In the genomic region with DNA sequence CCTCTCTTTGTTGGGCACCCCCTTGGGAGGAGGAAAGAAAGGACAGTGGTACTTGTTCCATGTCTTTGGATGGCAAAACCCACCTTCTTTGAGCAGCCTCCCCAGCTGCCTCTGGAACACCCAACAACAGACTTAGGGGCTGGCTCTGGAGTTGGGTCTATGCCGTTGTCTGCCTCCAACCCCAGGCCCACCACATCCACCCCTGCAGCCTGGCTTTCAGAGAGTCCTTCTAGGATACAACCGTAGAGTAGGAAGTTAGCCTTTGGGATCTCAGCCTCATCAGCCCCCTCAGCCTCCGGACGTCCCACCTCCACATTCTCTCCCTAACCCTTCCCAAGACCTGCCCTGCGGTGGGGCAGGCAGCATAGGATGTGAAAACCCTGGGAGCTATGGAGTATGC, we compare ENCODE assay signal across 22 cellular contexts. TPM values are rescaled to one million over a fixed set of nuclear protein-coding genes. Genes with fewer than 3 reads are reported as not detected.
A peak's percentile ranks its signal among the peaks of the same experiment; 100 is the strongest.
DNase-seq lines count a peak whose midpoint lies in the region; ATAC-seq and TF ChIP-seq lines count a peak whose summit lies in the region.
"Had no signal": no experiment of that assay in that cellular context is flagged by ENCODE, and none has a peak within 500 bp of the region (broad histone marks: within the 10 kb centered on the region; RNA-seq: fewer than 3 reads in every experiment).

No MANE protein-coding gene starts in this region.

- dilution Hi-C loops in IMR-90 (cut with HindIII; ENCODE audit: low sequenced_read_pairs, unreplicated experiment) = no loop called here

- H3K4me3 ChIP-seq in HEK293 (ENCODE audit: low read depth, low read length) (no peak overlapping the region), IMR-90 (ENCODE audit: insufficient read depth, low read depth, low read length) (no peak overlapping the region), endodermal cell (ENCODE audit: low read length) (no peak overlapping the region), neuronal stem cell (ENCODE audit: low read length in 2 of 2) (no peak overlapping the region)
- H3K4me3 ChIP-seq: BLaER1 treated with 17β-estradiol and CSF1 and Interleukin-3, amounts not matched to agents 10 nM and 100 nM; PC-9; SJSA1 had no signal

- H3K27me3 ChIP-seq in IMR-90 (ENCODE audit: control insufficient read depth, insufficient read depth, low read length) = no peaks in the 10 kb centered on the region
- no peaks in the 10 kb centered on the region for H3K27me3 ChIP-seq in endodermal cell (ENCODE audit: control insufficient read depth, insufficient read depth, low read length, poor library complexity, severe bottlenecking)
- no peaks in the 10 kb centered on the region for H3K27me3 ChIP-seq in neuronal stem cell (ENCODE audit: control insufficient read depth in 3 of 3, insufficient read depth in 3 of 3, low read depth in 1 of 3, low read length in 3 of 3)
- H3K27me3 ChIP-seq: BLaER1 treated with 17β-estradiol and CSF1 and Interleukin-3, amounts not matched to agents 10 nM and 100 nM; SJSA1 had no signal

- H3K9ac ChIP-seq in IMR-90 (ENCODE audit: low read depth, low read length) (no peak overlapping the region), endodermal cell (ENCODE audit: extremely low read depth, low read length, poor library complexity, severe bottlenecking) (no peak overlapping the region), neuronal stem cell (ENCODE audit: low read depth, low read length, poor library complexity) (no peak overlapping the region)

- no peaks in the 10 kb centered on the region for H3K9me3 Mint-ChIP-seq in endodermal cell
- no peaks in the 10 kb centered on the region for H3K9me3 Mint-ChIP-seq in osteocyte (ENCODE audit: unreplicated experiment)
- H3K9me3 Mint-ChIP-seq: CD4-positive, alpha-beta memory T cell had no signal

- peaks cover 48% of the 10 kb centered on the region for H3K4me1 Mint-ChIP-seq in endodermal cell
- peaks cover 42% of the 10 kb centered on the region for H3K4me1 Mint-ChIP-seq in osteocyte (ENCODE audit: unreplicated experiment)

- H3K79me1 ChIP-seq in IMR-90 (ENCODE audit: low read depth in 1 of 2, low read length in 2 of 2) (peaks cover 6 to 41% of the 10 kb centered on the region in 2 experiments; a peak in 3 of 4 replicates), neuronal stem cell (ENCODE audit: low read depth, low read length) (peaks cover 10% of the 10 kb centered on the region)

- H3K27ac ChIP-seq in HEK293 (ENCODE audit: extremely low read depth, low read depth, low read length) (no peak overlapping the region), IMR-90 (ENCODE audit: insufficient read depth, low read length) (no peak overlapping the region), endodermal cell (ENCODE audit: low read depth, low read length) (no peak overlapping the region), neuronal stem cell (replicated peaks; ENCODE audit: low read length) (no peak overlapping the region), substantia nigra (ENCODE audit: low read depth, low read length, poor library complexity, severe bottlenecking) (no peak overlapping the region)

- in situ Hi-C loops in IMR-90 (cut with MboI; ENCODE audit: low sequenced_read_pairs) = loop anchor here (10.0 kb wide), 1 partner anchor 118 kb away; no protein-coding TSS in a partner anchor

- H3K4me2 ChIP-seq in IMR-90 (ENCODE audit: low read depth, low read length) (no peak overlapping the region), neuronal stem cell (ENCODE audit: insufficient read depth, low read length, poor library complexity, severe bottlenecking) (no peak overlapping the region)

- H3K23ac ChIP-seq in IMR-90 (ENCODE audit: low read depth, low read length) = no peak overlapping the region
- peak overlapping the region; percentile 19 for H3K23ac ChIP-seq in neuronal stem cell (ENCODE audit: low read depth, low read length, poor library complexity)

- no peak overlapping the region for H2BK120ac ChIP-seq in IMR-90 (ENCODE audit: low read depth, low read length)
- no peak overlapping the region for H2BK120ac ChIP-seq in neuronal stem cell (ENCODE audit: low read depth, low read length)

- no peak overlapping the region for H3K4me3 Mint-ChIP-seq in endodermal cell
- no peak overlapping the region for H3K4me3 Mint-ChIP-seq in osteocyte (ENCODE audit: unreplicated experiment)
- H3K4me3 Mint-ChIP-seq: CD4-positive, alpha-beta memory T cell had no signal

- peak overlapping the region; percentile 83; the same call in 1 of the 2 replicates for H3K14ac ChIP-seq in IMR-90 (replicated peaks; ENCODE audit: low read depth, low read length)
- H3K14ac ChIP-seq in neuronal stem cell (ENCODE audit: low read length) = peak overlapping the region; percentile 4

- peak overlapping the region; percentile 87 for H2BK12ac ChIP-seq in neuronal stem cell (ENCODE audit: low read length)

- POLR2A ChIA-PET in HEK293 (lab: Yijun Ruan, JAX) = interaction anchor here (0.7 kb wide), 1 partner anchor 87 kb away, joined by 3 read pairs; no protein-coding TSS in a partner anchor
- POLR2A ChIA-PET in IMR-90 (lab: Charles Lee; ENCODE audit: unreplicated experiment) = no interaction called here

- H2AFZ ChIP-seq in IMR-90 (replicated peaks; ENCODE audit: low read length, poor library complexity) (no peak overlapping the region), neuronal stem cell (ENCODE audit: low read length) (no peak overlapping the region)
- H2AFZ ChIP-seq: PC-9 had no signal

- peaks cover 26% of the 10 kb centered on the region for H3K9me1 ChIP-seq in IMR-90 (ENCODE audit: insufficient read depth, low read length)

- H2AK5ac ChIP-seq in IMR-90 (ENCODE audit: low read depth, low read length) (peak overlapping the region; percentile 94), neuronal stem cell (ENCODE audit: low read depth, low read length) (peak overlapping the region; percentile 61)

- TF ChIP-seq POLR2A in IMR-90 (IDR thresholded peaks at IDR 0.05; ENCODE audit: low read depth, low read length) = no peak

- TF ChIP-seq CTCF in HEK293 (tag by site-specific recombination; IDR thresholded peaks at IDR 0.05) = no peak
- TF ChIP-seq CTCF in IMR-90 (conservative IDR thresholded peaks at IDR 0.05; ENCODE audit: low read depth, low read length) = no peak
- no peak for TF ChIP-seq CTCF in endodermal cell (conservative IDR thresholded peaks at IDR 0.05)
- TF ChIP-seq CTCF in omental fat pad (IDR thresholded peaks at IDR 0.05) = no peak
- no peak for TF ChIP-seq CTCF in osteocyte (IDR thresholded peaks at IDR 0.05)

- H2AK9ac ChIP-seq in IMR-90 (replicated peaks; ENCODE audit: low read depth, low read length, poor library complexity) = peak overlapping the region; percentile 58

- intact Hi-C loops in IMR-90 (cut with micrococcal nuclease) = no loop called here

- H3K18ac ChIP-seq in IMR-90 (ENCODE audit: low read depth, low read length) (no peak overlapping the region), neuronal stem cell (ENCODE audit: low read length) (peak overlapping the region; percentile 52)

- H4K20me1 ChIP-seq in IMR-90 (ENCODE audit: insufficient read depth, low read length) = peaks cover 16% of the 10 kb centered on the region

- H2BK20ac ChIP-seq in IMR-90 (ENCODE audit: low read depth, low read length) = no peak overlapping the region

- no peak for DNase-seq in IMR-90
- DNase-seq in endodermal cell = no peak
- no peak for DNase-seq in neuronal stem cell (ENCODE audit: low spot score)
- no peak for DNase-seq in substantia nigra (lab: John Stamatoyannopoulos, UW)
- DNase-seq in omental fat pad (ENCODE audit: low spot score) = no peak
- DNase-seq in osteocyte (ENCODE audit: extremely low spot score, unreplicated experiment) = no peak
- DNase-seq: ACHN; Caco-2; CD4-positive, alpha-beta memory T cell; DMS 273 treated with DMSO at 0.1 percent for 48 hours; DMS79 treated with DMSO at 0.1 percent for 48 hours; KBM-7; NCI-H1092 treated with DMSO at 0.1 percent for 48 hours; NCI-H1436 treated with DMSO at 0.1 percent for 48 hours; NCI-H1930; NCI-H2227 treated with DMSO at 0.1 percent for 48 hours; NCI-H510A treated with DMSO at 0.1 percent for 48 hours; NCI-H748 treated with DMSO at 0.1 percent for 48 hours; PC-9 had no signal

- H3K27me3 Mint-ChIP-seq in endodermal cell (ENCODE audit: insufficient read depth) (no peaks in the 10 kb centered on the region), osteocyte (ENCODE audit: unreplicated experiment) (no peaks in the 10 kb centered on the region)
- H3K27me3 Mint-ChIP-seq: CD4-positive, alpha-beta memory T cell had no signal

- H4K91ac ChIP-seq in IMR-90 (ENCODE audit: insufficient read depth, low read depth, low read length) = no peak overlapping the region
- no peak overlapping the region for H4K91ac ChIP-seq in neuronal stem cell (ENCODE audit: low read depth, low read length, poor library complexity)

- H2BK15ac ChIP-seq in IMR-90 (ENCODE audit: low read depth, low read length) (no peak overlapping the region), neuronal stem cell (ENCODE audit: low read length) (peak overlapping the region; percentile 33)

- peak overlapping the region; percentile 44; the same call in 1 of the 2 replicates for H3K4ac ChIP-seq in IMR-90 (ENCODE audit: low read depth, low read length)
- H3K4ac ChIP-seq in neuronal stem cell (ENCODE audit: low read length) = no peak overlapping the region

- no peaks in the 10 kb centered on the region for H3K9me3 ChIP-seq in HEK293 (ENCODE audit: control insufficient read depth, insufficient read depth, low read depth, low read length)
- no peaks in the 10 kb centered on the region for H3K9me3 ChIP-seq in IMR-90 (ENCODE audit: control insufficient read depth, insufficient read depth, low read length)
- no peaks in the 10 kb centered on the region for H3K9me3 ChIP-seq in endodermal cell (ENCODE audit: control insufficient read depth, low read length)
- no peaks in the 10 kb centered on the region for H3K9me3 ChIP-seq in neuronal stem cell (replicated peaks in 1 of 2; ENCODE audit: control insufficient read depth in 2 of 2, insufficient read depth in 1 of 2, low read depth in 1 of 2, low read length in 2 of 2)
- H3K9me3 ChIP-seq: BLaER1 treated with 17β-estradiol and CSF1 and Interleukin-3, amounts not matched to agents 10 nM and 100 nM; Caco-2; SJSA1 had no signal

- CTCF ChIA-PET in HEK293 (lab: Yijun Ruan, JAX) = interaction anchor here (0.7 to 7.5 kb wide), 5 partner anchors 18 to 215 kb away, joined by 3 to 40 read pairs (median 5); no protein-coding TSS in a partner anchor
- CTCF ChIA-PET in IMR-90 (lab: Yijun Ruan, JAX) = interaction anchor here (0.8 kb wide), 1 partner anchor 130 kb away, joined by 4 read pairs; no protein-coding TSS in a partner anchor

- ATAC-seq in IMR-90 (ENCODE audit: low read depth) (no peak), omental fat pad (ENCODE audit: low FRiP score) (no peak)

- no TSS peak for BruUV-seq in IMR-90 (replicated peaks; lab: Mats Ljungman, UMichigan)

- peaks cover 16% of the 10 kb centered on the region for H3K4me1 ChIP-seq in HEK293 (ENCODE audit: control insufficient read depth, insufficient read depth, low read length)
- peaks cover 32% of the 10 kb centered on the region for H3K4me1 ChIP-seq in IMR-90 (ENCODE audit: control insufficient read depth, insufficient read depth, low read length)
- peaks cover 4% of the 10 kb centered on the region for H3K4me1 ChIP-seq in endodermal cell (ENCODE audit: control insufficient read depth, insufficient read depth, low read length)
- H3K4me1 ChIP-seq in neuronal stem cell (ENCODE audit: control insufficient read depth in 2 of 2, insufficient read depth in 1 of 2, low read depth in 1 of 2, low read length in 2 of 2) = peaks cover 38 to 58% of the 10 kb centered on the region in 2 donors

- no CpG with 5 or more reads among the region's 5 CpGs for WGBS in IMR-90 (ENCODE audit: extremely low coverage in 2 of 2, insufficient read length in 1 of 2), 2 experiments
- WGBS in endodermal cell (ENCODE audit: insufficient coverage in 1 of 2, insufficient read length in 1 of 2), 2 experiments = 92 to 100% methylated on average over 1 to 5 of the region's 5 CpGs
- WGBS in neuronal stem cell (ENCODE audit: extremely low coverage in 2 of 2, insufficient read length in 2 of 2, insufficient replicate concordance in 1 of 2), 2 donors = no CpG with 5 or more reads among the region's 5 CpGs

- no peak for TF ChIP-seq RAD21 in IMR-90 (IDR thresholded peaks at IDR 0.05; ENCODE audit: low read length)

- peaks cover 38% of the 10 kb centered on the region for H3K36me3 Mint-ChIP-seq in endodermal cell (ENCODE audit: low read depth)
- no peaks in the 10 kb centered on the region for H3K36me3 Mint-ChIP-seq in osteocyte (ENCODE audit: unreplicated experiment)

- H4K5ac ChIP-seq in IMR-90 (ENCODE audit: low read depth, low read length) = no peak overlapping the region

- H3K27ac Mint-ChIP-seq in endodermal cell (peak overlapping the region; percentile 17), osteocyte (ENCODE audit: unreplicated experiment) (no peak overlapping the region)
- H3K27ac Mint-ChIP-seq: CD4-positive, alpha-beta memory T cell had no signal

- H3K56ac ChIP-seq in IMR-90 (ENCODE audit: extremely low read depth, insufficient read depth, low read length) = no peak overlapping the region

- H3K36me3 ChIP-seq in HEK293 (ENCODE audit: control insufficient read depth in 2 of 2, insufficient read depth in 1 of 2, low read length in 2 of 2) = peaks cover 4 to 52% of the 10 kb centered on the region in 2 experiments; a peak in 2 of 3 replicates
- H3K36me3 ChIP-seq in IMR-90 (ENCODE audit: control insufficient read depth, insufficient read depth, low read length) = peaks cover 8% of the 10 kb centered on the region; the same call in 1 of the 2 replicates
- peaks cover 60% of the 10 kb centered on the region for H3K36me3 ChIP-seq in endodermal cell (ENCODE audit: control insufficient read depth, insufficient read depth, low read length)
- H3K36me3 ChIP-seq in neuronal stem cell (replicated peaks in 1 of 2; ENCODE audit: control insufficient read depth in 2 of 2, insufficient read depth in 2 of 2, low read length in 2 of 2) = peaks cover 25 to 87% of the 10 kb centered on the region in 2 donors

- H2BK5ac ChIP-seq in IMR-90 (ENCODE audit: low read depth, low read length, poor library complexity, severe bottlenecking) = no peak overlapping the region
- H2BK5ac ChIP-seq in neuronal stem cell (ENCODE audit: low read length) = no peak overlapping the region

- peak overlapping the region in 1 of 2 experiments; percentile 31; a peak in 1 of 4 replicates for H4K8ac ChIP-seq in IMR-90 (ENCODE audit: low read depth in 2 of 2, low read length in 2 of 2)
- H4K8ac ChIP-seq in neuronal stem cell (ENCODE audit: low read depth, low read length) = no peak overlapping the region

RNA-seq across cellular contexts. Expression of gene FOXP4, which starts 36.4 kb away (rescaled TPM):
- 0.72 and 0.83 TPM in 2 replicates for total RNA-seq in IMR-90 (2012; rRNA removed)
- polyA plus RNA-seq in IMR-90 (2012; rRNA removed) = 9.5 and 10.4 TPM in 2 replicates
- 6.0 and 13.9 TPM in 2 replicates for polyA plus RNA-seq in IMR-90 (2012; cell fraction: cytosol; rRNA removed)
- polyA plus RNA-seq in IMR-90 (2012; cell fraction: nucleus; rRNA removed; ENCODE audit: low replicate concordance) = 9.7 and 21.6 TPM in 2 replicates
- 10 to 100 TPM; 44.4 to 47.7 TPM for total RNA-seq in endodermal cell
- polyA plus RNA-seq in endodermal cell (2013, experiment 1 of 2) = 54.1 TPM
- polyA plus RNA-seq in endodermal cell (2013, experiment 2 of 2) = 47.0 TPM
- 43.1 TPM for polyA plus RNA-seq in neuronal stem cell (2013, experiment 1 of 2)
- polyA plus RNA-seq in neuronal stem cell (2013, experiment 2 of 2) = 44.6 TPM
- 1 to 10 TPM; 3.6 to 9.0 (median 5.5) TPM for total RNA-seq in omental fat pad
- total RNA-seq in osteocyte = 24.7 and 26.9 TPM in 2 replicates

RNA-seq across cellular contexts. Expression of gene MDFI, which starts 55.7 kb away (rescaled TPM):
- total RNA-seq in IMR-90 (2012; rRNA removed) = 0.18 and 0.28 TPM in 2 replicates
- 0.29 and 0.36 TPM in 2 replicates for polyA plus RNA-seq in IMR-90 (2012; rRNA removed)
- polyA plus RNA-seq in IMR-90 (2012; cell fraction: cytosol; rRNA removed) = 0.21 and 0.36 TPM in 2 replicates
- 0.08 and 0.32 TPM in 2 replicates for polyA plus RNA-seq in IMR-90 (2012; cell fraction: nucleus; rRNA removed; ENCODE audit: low replicate concordance)
- 10 to 100 TPM; 52.7 to 80.0 TPM for total RNA-seq in endodermal cell
- polyA plus RNA-seq in endodermal cell (2013, experiment 1 of 2) = 76.9 TPM
- 84.7 TPM for polyA plus RNA-seq in endodermal cell (2013, experiment 2 of 2)
- polyA plus RNA-seq in neuronal stem cell (2013, experiment 1 of 2) = 73.1 TPM
- 65.6 TPM for polyA plus RNA-seq in neuronal stem cell (2013, experiment 2 of 2)
- total RNA-seq in omental fat pad = 100 to 1,000 TPM in 1 of 4 donors, 10 to 100 TPM in 3; 24.3 to 120 (median 45.3) TPM
- 74.1 and 75.9 TPM in 2 replicates for total RNA-seq in osteocyte
- total RNA-seq: Caco-2; CD4-positive, alpha-beta memory T cell; SJSA1 had no signal
- polyA plus RNA-seq: CD4-positive, alpha-beta memory T cell had no signal

Comparison
In these comparisons a context has a peak if more than half of its experiments do, and no peak if none do; other contexts are left out.
1. RNA of gene MDFI, which starts 55.7 kb away (total RNA-seq): 52.7 to 80.0 TPM in endodermal cell, 74.1 to 75.9 TPM in osteocyte and 24.3 to 120 TPM in omental fat pad; 0.18 to 0.28 TPM in IMR-90; every median in the first group is over 10 times any median in the second.